In genomic region chr12:49019435-49020317, GRCh38 we compare ENCODE assay signal across 8 cellular contexts. TPM values are rescaled to one million over a fixed set of nuclear protein-coding genes. Genes with fewer than 3 reads are reported as not detected.
A peak's percentile ranks its signal among the peaks of the same experiment; 100 is the strongest.
DNase-seq lines count a peak whose midpoint lies in the region; ATAC-seq and TF ChIP-seq lines count a peak whose summit lies in the region.

No MANE protein-coding gene starts in this region.

- no peaks in the 10 kb centered on the region for H3K9me3 ChIP-seq in heart left ventricle
- no peaks in the 10 kb centered on the region for H3K9me3 ChIP-seq in skeletal muscle satellite cell (replicated peaks; ENCODE audit: low read length)

- 69 to 73% (median 71%) methylated on average over 9 of the region's 9 CpGs for WGBS in heart left ventricle, 4 donors

- H3K4me1 ChIP-seq in heart left ventricle (peaks cover 0 to 36% (median 25%) of the 10 kb centered on the region in 12 donors), skeletal muscle satellite cell (ENCODE audit: control insufficient read depth, insufficient read depth, low read length) (peaks cover 22% of the 10 kb centered on the region)

- H3K4me3 ChIP-seq in heart left ventricle (peak overlapping the region in 8 of 12 donors; percentile 74 to 90 (median 82)), foreskin fibroblast (ENCODE audit: low read depth in 1 of 2, low read length in 2 of 2) (peak overlapping the region in 1 of 2 donors; percentile 95), skeletal muscle satellite cell (ENCODE audit: low read length) (no peak overlapping the region)

- H3K36me3 ChIP-seq in heart left ventricle (peaks cover 0 to 42% (median 39%) of the 10 kb centered on the region in 9 donors), skeletal muscle satellite cell (ENCODE audit: insufficient read depth, low read length) (peaks cover 31% of the 10 kb centered on the region)

- ATAC-seq in heart left ventricle (no peak), Right ventricle myocardium superior (ENCODE audit: poor library complexity) (no peak), HG03108 (IDR thresholded peaks at IDR 0.05; ENCODE audit: unreplicated experiment) (no peak)

- TF ChIP-seq POLR2A in heart left ventricle (IDR thresholded peaks at IDR 0.05), result no peak

- peak overlapping the region; percentile 78 to 99 (median 95) for H3K27ac ChIP-seq in heart left ventricle

- intact Hi-C loops in heart left ventricle (cut with DNase I), result loop anchor here in 4 of 10 donors (2.0 to 5.0 kb wide), 2 partner anchors 38 to 41 kb away; partner anchors contain the start of gene KMT2D (in 1 of the 4)
- intact Hi-C loops in Right ventricle myocardium superior (cut with DNase I), result no loop called here

- peak overlapping the region; percentile 97 for H3K9ac ChIP-seq in skeletal muscle satellite cell (ENCODE audit: low read depth, low read length)

- H3K27me3 ChIP-seq in heart left ventricle, result no peaks in the 10 kb centered on the region
- no peaks in the 10 kb centered on the region for H3K27me3 ChIP-seq in skeletal muscle satellite cell (ENCODE audit: control insufficient read depth, insufficient read depth, low read length)

- peak overlapping the region; percentile 81 for H3K4me2 ChIP-seq in skeletal muscle satellite cell (ENCODE audit: low read length)

- peak in 4 of 12 donors; percentile 15 to 29 (median 16) for TF ChIP-seq CTCF in heart left ventricle (IDR thresholded peaks at IDR 0.05)
- TF ChIP-seq CTCF in foreskin fibroblast (IDR thresholded peaks at IDR 0.05; ENCODE audit: low read depth, low read length), result peak; percentile 25

- DNase-seq in heart left ventricle (peak in 2 of 5 donors; percentile 31 to 55), Right ventricle myocardium superior (no peak), NCI-H460 (ENCODE audit: extremely low read depth, low read depth) (peak; percentile 57), activated T-cell treated with anti-CD3 and anti-CD28 coated beads for 4 hours (peak; percentile 28), foreskin fibroblast (peak; percentile 19 to 51), amniotic stem cell (lab: John Stamatoyannopoulos, UW) (no peak)

RNA-seq across cellular contexts. Expression of gene PRKAG1, which starts 1.1 kb away (rescaled TPM):
- 100 to 1,000 TPM in 2 of 9 donors, 10 to 100 TPM in 7; 72.0 to 107 (median 98.6) TPM for total RNA-seq in heart left ventricle
- 10 to 100 TPM; 91.5 to 93.5 TPM for polyA plus RNA-seq in heart left ventricle
- total RNA-seq in Right ventricle myocardium superior, result 92.8 TPM
- total RNA-seq in NCI-H460 (2014; rRNA removed; shearing (Covaris generic)), result 90.7 and 92.8 TPM in 2 replicates
- polyA plus RNA-seq in NCI-H460 (2014; cell fraction: nucleus; rRNA removed), result 78.1 and 98.1 TPM in 2 replicates
- 58.3 and 62.1 TPM in 2 replicates for total RNA-seq in skeletal muscle satellite cell (2012; rRNA removed)

RNA-seq across cellular contexts. Expression of gene DDN, which starts 20.5 kb away (rescaled TPM):
- total RNA-seq in heart left ventricle (1 to 10 TPM in 4 of 9 donors, under 1 TPM in 5; 0.40 to 2.8 (median 0.95) TPM), Right ventricle myocardium superior (0.78 TPM)
- polyA plus RNA-seq in heart left ventricle, result under 1 TPM; 0.42 to 0.91 TPM
- 0.40 and 0.50 TPM in 2 replicates for total RNA-seq in NCI-H460 (2014; rRNA removed; shearing (Covaris generic))
- 1.1 and 2.0 TPM in 2 replicates for polyA plus RNA-seq in NCI-H460 (2014; cell fraction: nucleus; rRNA removed)
- total RNA-seq in skeletal muscle satellite cell (2012; rRNA removed), result 0.22 and 0.25 TPM in 2 replicates

RNA-seq across cellular contexts. Expression of gene KMT2D, which starts 40.9 kb away (rescaled TPM):
- total RNA-seq in heart left ventricle, result 10 to 100 TPM; 32.5 to 82.7 (median 55.6) TPM
- 10 to 100 TPM; 38.1 to 47.4 TPM for polyA plus RNA-seq in heart left ventricle
- 38.1 TPM for total RNA-seq in Right ventricle myocardium superior
- total RNA-seq in NCI-H460 (2014; rRNA removed; shearing (Covaris generic)), result 19.1 and 21.0 TPM in 2 replicates
- polyA plus RNA-seq in NCI-H460 (2014; cell fraction: nucleus; rRNA removed), result 19.8 and 47.4 TPM in 2 replicates
- 18.3 and 29.9 TPM in 2 replicates for total RNA-seq in skeletal muscle satellite cell (2012; rRNA removed)

RNA-seq across cellular contexts. Expression of gene WNT1, which starts 41.6 kb away (rescaled TPM):
- total RNA-seq in heart left ventricle, result under 1 TPM in 1 of 9 donors, not detected in 8; 0.29 TPM
- not detected for polyA plus RNA-seq in heart left ventricle
- total RNA-seq in Right ventricle myocardium superior, result not detected
- not detected in 2 replicates for total RNA-seq in NCI-H460 (2014; rRNA removed; shearing (Covaris generic))
- polyA plus RNA-seq in NCI-H460 (2014; cell fraction: nucleus; rRNA removed), result not detected in 2 replicates
- total RNA-seq in skeletal muscle satellite cell (2012; rRNA removed), result not detected in 2 replicates

RNA-seq across cellular contexts. Expression of gene WNT10B, which starts 48.1 kb away (rescaled TPM):
- total RNA-seq in heart left ventricle (1 to 10 TPM in 1 of 9 donors, under 1 TPM in 7, not detected in 1; 0.12 to 1.3 (median 0.22) TPM), Right ventricle myocardium superior (0.40 TPM)
- under 1 TPM; 0.08 to 0.28 TPM for polyA plus RNA-seq in heart left ventricle
- 3.9 and 4.5 TPM in 2 replicates for total RNA-seq in NCI-H460 (2014; rRNA removed; shearing (Covaris generic))
- 20.6 and 21.7 TPM in 2 replicates for polyA plus RNA-seq in NCI-H460 (2014; cell fraction: nucleus; rRNA removed)
- 0.25 and 0.44 TPM in 2 replicates for total RNA-seq in skeletal muscle satellite cell (2012; rRNA removed)

Comparison
In these comparisons a context has a peak if more than half of its experiments do, and no peak if none do; other contexts are left out.
1. DNase-seq: peak in NCI-H460 (single experiment), activated T-cell treated with anti-CD3 and anti-CD28 coated beads for 4 hours (single experiment) and foreskin fibroblast (2 of 2); none in Right ventricle myocardium superior (single experiment) and amniotic stem cell (single experiment).